In the genomic region with DNA sequence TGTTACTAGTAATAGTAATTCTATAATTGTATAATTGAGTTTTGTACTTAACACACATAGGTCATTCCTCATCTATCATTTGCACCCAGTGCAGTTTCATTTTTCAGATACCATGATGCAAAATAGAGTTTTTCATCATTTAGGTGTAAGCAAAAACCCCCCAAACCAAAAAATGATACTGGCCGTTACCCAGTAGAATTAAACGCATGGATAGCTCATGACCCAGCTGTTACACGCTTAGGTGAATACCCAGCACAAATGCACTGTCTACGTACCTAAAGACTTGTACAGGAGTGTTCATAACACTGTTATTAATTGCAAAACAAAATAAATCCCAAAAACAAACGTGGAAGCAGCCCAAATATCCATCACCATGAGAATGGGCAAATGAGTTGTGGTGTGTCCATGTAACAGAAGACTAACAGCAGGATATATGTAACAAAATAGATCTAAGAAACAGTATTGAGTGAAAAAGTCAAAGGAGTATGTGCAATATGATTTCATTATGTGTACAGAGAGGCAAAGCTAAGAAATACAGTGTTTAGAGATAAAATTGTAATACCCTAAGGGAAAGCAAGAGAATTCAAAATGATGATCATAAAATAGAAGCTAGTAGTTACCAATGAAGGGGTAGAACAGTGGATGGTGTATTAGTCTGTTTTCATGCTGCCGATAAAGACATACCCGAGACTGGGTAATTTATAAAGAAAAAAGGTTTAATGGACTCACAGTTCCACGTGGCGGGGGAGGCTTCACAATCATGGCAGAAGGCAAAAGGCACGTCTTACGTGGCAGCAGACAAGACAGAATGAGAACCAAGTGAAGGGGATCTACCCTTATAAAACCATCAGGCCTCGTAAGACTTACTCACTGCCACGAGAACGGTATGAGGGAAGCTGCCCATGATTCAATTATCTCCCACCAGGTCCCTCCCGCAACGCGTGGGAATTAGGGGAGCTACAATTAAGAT, we compare ENCODE assay signal across 15 cellular contexts. TPM values are rescaled to one million over a fixed set of nuclear protein-coding genes. Genes with fewer than 3 reads are reported as not detected.
DNase-seq lines count a peak whose midpoint lies in the region; ATAC-seq, FAIRE-seq and TF ChIP-seq lines count a peak whose summit lies in the region.
"Had no signal": no experiment of that assay in that cellular context is flagged by ENCODE, and none has a peak within 500 bp of the region (broad histone marks: within the 10 kb centered on the region; RNA-seq: fewer than 3 reads in every experiment).

No MANE protein-coding gene starts in this region.

- H3K36me3 Mint-ChIP-seq in HFFc6 (ENCODE audit: low read depth) = peaks cover 51% of the 10 kb centered on the region

- no peak for TF ChIP-seq EP300 in HepG2 (IDR thresholded peaks at IDR 0.05; ENCODE audit: low read depth in 2 of 2, low read length in 2 of 2)
- no peak for TF ChIP-seq EP300 in HepG2 (CRISPR knock-in tag; IDR thresholded peaks at IDR 0.05; ENCODE audit: borderline replicate concordance)

- TF ChIP-seq POLR2A in HepG2 (IDR thresholded peaks at IDR 0.05; ENCODE audit: insufficient read depth in 1 of 2, low read depth in 2 of 2, low read length in 2 of 2) = no peak
- no peak for TF ChIP-seq POLR2A in right lobe of liver (IDR thresholded peaks at IDR 0.05)

- peaks cover 6% of the 10 kb centered on the region; the same call in 1 of the 2 replicates for H4K20me1 ChIP-seq in HepG2 (ENCODE audit: insufficient read depth, low read length)

- no peak overlapping the region for H2AFZ ChIP-seq in HepG2 (ENCODE audit: low read length)

- H3K36me3 ChIP-seq in HepG2 (replicated peaks in 1 of 2; ENCODE audit: control insufficient read depth in 1 of 2, insufficient read depth in 2 of 2, low read length in 2 of 2) (peaks cover 12 to 33% of the 10 kb centered on the region in 2 experiments), right lobe of liver (peaks cover 0 to 40% (median 13%) of the 10 kb centered on the region in 4 donors), upper lobe of right lung (peaks cover 51% of the 10 kb centered on the region), left lung (peaks cover 0 to 66% of the 10 kb centered on the region in 2 donors)

- ATAC-seq in HepG2 (no peak), right lobe of liver (no peak), upper lobe of right lung (no peak), HG03039 (IDR thresholded peaks at IDR 0.05; ENCODE audit: unreplicated experiment) (no peak), left lung (no peak)

- H3K9ac ChIP-seq in HepG2 (ENCODE audit: insufficient read depth, low read depth, low read length) = no peak overlapping the region

- TF ChIP-seq CTCF in HepG2 (CRISPR knock-in tag; IDR thresholded peaks at IDR 0.05) (no peak), right lobe of liver (IDR thresholded peaks at IDR 0.05) (no peak), HFFc6 (IDR thresholded peaks at IDR 0.05) (no peak), upper lobe of right lung (IDR thresholded peaks at IDR 0.05) (no peak), left lung (IDR thresholded peaks at IDR 0.05) (no peak)

- POLR2A ChIA-PET in HepG2 (lab: Yijun Ruan, JAX) = no interaction called here

- no peak for TF ChIP-seq RAD21 in HepG2 (CRISPR knock-in tag; IDR thresholded peaks at IDR 0.05)

- no peaks in the 10 kb centered on the region for H3K9me3 ChIP-seq in HepG2 (ENCODE audit: low read length)
- no peaks in the 10 kb centered on the region for H3K9me3 ChIP-seq in right lobe of liver
- H3K9me3 ChIP-seq in upper lobe of right lung = no peaks in the 10 kb centered on the region
- H3K9me3 ChIP-seq in left lung = no peaks in the 10 kb centered on the region
- H3K9me3 ChIP-seq: MG63 had no signal

- no peak overlapping the region for H3K27ac ChIP-seq in HepG2 (ENCODE audit: extremely low read length, insufficient read depth, low read length)
- H3K27ac ChIP-seq in right lobe of liver = no peak overlapping the region
- no peak overlapping the region for H3K27ac ChIP-seq in upper lobe of right lung
- H3K27ac ChIP-seq in left lung = no peak overlapping the region

- H3K4me3 ChIP-seq in HepG2 (replicated peaks in 1 of 3; ENCODE audit: insufficient read depth in 1 of 3, low read depth in 2 of 3, low read length in 3 of 3) = no peak overlapping the region
- H3K4me3 ChIP-seq in right lobe of liver = no peak overlapping the region
- no peak overlapping the region for H3K4me3 ChIP-seq in upper lobe of right lung
- H3K4me3 ChIP-seq in left lung = no peak overlapping the region
- H3K4me3 ChIP-seq: MG63 had no signal

- intact Hi-C loops in HepG2 (cut with micrococcal nuclease; ENCODE audit: unreplicated experiment) (no loop called here), right lobe of liver (cut with DNase I) (loop anchor here in 1 of 2 donors (5.0 kb wide), 1 partner anchor 146 kb away; no protein-coding TSS in a partner anchor), upper lobe of right lung (cut with DNase I) (no loop called here), left lung (cut with DNase I) (no loop called here)

- H3K27me3 ChIP-seq in HepG2 (ENCODE audit: control insufficient read depth in 1 of 2, insufficient read depth in 2 of 2, low read length in 2 of 2) (no peaks in the 10 kb centered on the region), right lobe of liver (no peaks in the 10 kb centered on the region), upper lobe of right lung (no peaks in the 10 kb centered on the region), left lung (no peaks in the 10 kb centered on the region)
- H3K27me3 ChIP-seq: MG63 had no signal

- H3K79me2 ChIP-seq in HepG2 (ENCODE audit: insufficient read depth, low read length) = no peaks in the 10 kb centered on the region

- H3K4me1 ChIP-seq in HepG2 (ENCODE audit: insufficient read depth, low read length) (peaks cover 6% of the 10 kb centered on the region; the same call in 1 of the 2 replicates), right lobe of liver (no peaks in the 10 kb centered on the region), upper lobe of right lung (no peaks in the 10 kb centered on the region), left lung (no peaks in the 10 kb centered on the region)

- H3K4me2 ChIP-seq in HepG2 (ENCODE audit: low read depth, low read length) = no peak overlapping the region

- FAIRE-seq in HepG2 (lab: Jason Lieb, UNC) = no peak
- FAIRE-seq: A204.1, H1 had no signal

- TSS peak; percentile 21 for BruUV-seq in HepG2 (replicated peaks; lab: Mats Ljungman, UMichigan)

- DNase-seq in HepG2 (ENCODE audit: low spot score) (no peak), right lobe of liver (no peak), HFFc6 (no peak), ecto neural progenitor cell (ENCODE audit: low spot score) (peak; percentile 24), upper lobe of right lung (peak; percentile 20), left lung (no peak), OCI-M2 (lab: John Stamatoyannopoulos, UW; ENCODE audit: unreplicated experiment) (no peak)
- DNase-seq: MG63, NCI-H1930, NCI-H2171, NCI-H774, SHP77 treated with DMSO at 0.1 percent for 48 hours had no signal

- H3K27ac Mint-ChIP-seq in HFFc6 = peak overlapping the region; percentile 62

- CTCF ChIA-PET in HepG2 (lab: Yijun Ruan, JAX; ENCODE audit: low intra/inter-chr PET ratio, low total read pairs) = no interaction called here

- peaks cover 20% of the 10 kb centered on the region for H3K9me3 Mint-ChIP-seq in HFFc6

- peaks cover 80% of the 10 kb centered on the region for H3K4me1 Mint-ChIP-seq in HFFc6 (ENCODE audit: low read depth)

- peaks cover 68% of the 10 kb centered on the region for H3K27me3 Mint-ChIP-seq in HFFc6 (ENCODE audit: insufficient read depth)

- 97% methylated on average over 17 of the region's 17 CpGs for WGBS in HepG2 (ENCODE audit: low lambda C conversion rate)
- 88% methylated on average over 17 of the region's 17 CpGs for WGBS in right lobe of liver (ENCODE audit: insufficient coverage, low coverage, low lambda C conversion rate, missing lambda C conversion rate)

- in situ Hi-C loops in HepG2 (cut with HindIII; ENCODE audit: extremely low pct_ligation_motif_present, low pct_unique_long_range_greater_than_20kb) = no loop called here

- peak overlapping the region; percentile 2; the same call in 1 of the 2 replicates for H3K4me3 Mint-ChIP-seq in HFFc6

TF ChIP-seq in HepG2, 621 proteins besides CTCF, POLR2A, EP300 and RAD21 (continues in another document):
- TF ChIP-seq, protein P1, sequence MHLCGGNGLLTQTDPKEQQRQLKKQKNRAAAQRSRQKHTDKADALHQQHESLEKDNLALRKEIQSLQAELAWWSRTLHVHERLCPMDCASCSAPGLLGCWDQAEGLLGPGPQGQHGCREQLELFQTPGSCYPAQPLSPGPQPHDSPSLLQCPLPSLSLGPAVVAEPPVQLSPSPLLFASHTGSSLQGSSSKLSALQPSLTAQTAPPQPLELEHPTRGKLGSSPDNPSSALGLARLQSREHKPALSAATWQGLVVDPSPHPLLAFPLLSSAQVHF (CRISPR knock-in tag; IDR thresholded peaks at IDR 0.05) = no peak
- TF ChIP-seq POLR2AphosphoS2 (IDR thresholded peaks at IDR 0.05; ENCODE audit: low read depth, low read length) = peak; percentile 89; the same call in 1 of the 2 replicates

RNA-seq across cellular contexts. Expression of a gene that starts 49.8 kb away (rescaled TPM):
- total RNA-seq in HepG2 (2016; rRNA removed; fragmentation: Illumina TruSeq; extraction: Trizol) (0.27 and 4.5 TPM in 2 replicates), right lobe of liver (1 to 10 TPM; 1.1 to 7.3 (median 1.4) TPM), upper lobe of right lung (4.4 TPM), left lung (1 to 10 TPM; 2.9 to 5.4 TPM)
- 0.20 TPM in 1 of 2 replicates, not detected in the other for total RNA-seq in HepG2 (2016; cell fraction: cytosol; rRNA removed; fragmentation: Illumina TruSeq; extraction: Trizol; ENCODE audit: low read depth)
- 0.37 and 4.2 TPM in 2 replicates for total RNA-seq in HepG2 (2016; cell fraction: insoluble cytoplasmic fraction; rRNA removed; fragmentation: Illumina TruSeq; extraction: Trizol)
- 0.24 and 0.28 TPM in 2 replicates for total RNA-seq in HepG2 (2016; cell fraction: membrane; rRNA removed; fragmentation: Illumina TruSeq; extraction: Trizol)
- 19.9 and 21.8 TPM in 2 replicates for total RNA-seq in HepG2 (2016; cell fraction: nucleus; rRNA removed; fragmentation: Illumina TruSeq; extraction: Trizol)
- polyA plus RNA-seq in HepG2 (2011; rRNA removed) = 0.38 and 0.56 TPM in 2 replicates
- polyA plus RNA-seq in HepG2 (2011; cell fraction: cytosol; rRNA removed) = not detected in 2 replicates
- 2.2 and 2.8 TPM in 2 replicates for polyA plus RNA-seq in HepG2 (2011; cell fraction: nucleus; rRNA removed)
- polyA plus RNA-seq in HepG2 (2012) = 0.13 and 0.39 TPM in 2 replicates
- polyA plus RNA-seq in HepG2 (2016; cell fraction: cytosol; fragmentation: Illumina TruSeq; extraction: Trizol; ENCODE audit: low read depth) = 0.07 TPM in 1 of 2 replicates, not detected in the other
- polyA plus RNA-seq in HepG2 (2016; cell fraction: insoluble cytoplasmic fraction; fragmentation: Illumina TruSeq; extraction: Trizol; ENCODE audit: low read depth) = 0.21 TPM in 1 of 2 replicates, not detected in the other
- not detected in 2 replicates for polyA plus RNA-seq in HepG2 (2016; cell fraction: membrane; fragmentation: Illumina TruSeq; extraction: Trizol; ENCODE audit: low read depth)
- 5.1 and 5.3 TPM in 2 replicates for polyA plus RNA-seq in HepG2 (2016; cell fraction: nucleus; fragmentation: Illumina TruSeq; extraction: Trizol; ENCODE audit: insufficient read depth, low read depth)
- 3.3 and 7.0 TPM in 2 replicates for polyA minus RNA-seq in HepG2 (2011; rRNA and poly(A)+ RNA removed; ENCODE audit: low replicate concordance)
- polyA minus RNA-seq in HepG2 (2011; cell fraction: cytosol; rRNA and poly(A)+ RNA removed) = not detected in 2 replicates
- 26.4 and 27.4 TPM in 2 replicates for polyA minus RNA-seq in HepG2 (2011; cell fraction: nucleus; rRNA and poly(A)+ RNA removed)
- 1 to 10 TPM; 2.2 to 4.4 (median 4.1) TPM for total RNA-seq in HFFc6 (2021; fragmentation: NEBNext Ultra II Directional; extraction: Animal tissue kit (Norgen Biotek cat#: 25700))

Comparison
In these comparisons a context has a peak if more than half of its experiments do, and no peak if none do; other contexts are left out.
1. DNase-seq: peak in ecto neural progenitor cell (single experiment) and upper lobe of right lung (single experiment); none in HepG2 (single experiment), right lobe of liver (0 of 3), HFFc6 (single experiment), left lung (0 of 2) and OCI-M2 (single experiment).